38 cellular contexts compared by ENCODE assay signal in the genomic region with DNA sequence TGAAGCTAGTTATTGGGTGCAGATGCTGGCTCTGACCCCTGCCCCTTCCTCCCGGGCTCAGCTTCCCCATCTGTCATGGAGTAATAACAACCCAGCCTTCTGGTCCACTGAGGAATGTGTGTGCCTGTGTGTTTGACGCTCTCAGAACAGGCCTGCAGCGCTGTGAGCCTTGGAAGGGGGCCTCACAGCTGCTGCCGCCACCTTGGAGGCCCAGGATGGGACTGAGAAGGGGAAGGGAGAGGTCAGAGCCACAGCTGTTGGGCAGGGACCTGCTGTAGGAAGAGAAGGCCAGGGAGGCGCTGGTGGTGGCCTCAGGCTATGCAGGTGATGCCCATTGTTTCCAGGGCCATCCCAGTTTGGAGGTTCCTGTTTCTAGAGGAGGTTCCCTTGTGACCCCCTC. TPM values are rescaled to one million over a fixed set of nuclear protein-coding genes. Genes with fewer than 3 reads are reported as not detected.
"Had no signal": no experiment of that assay in that cellular context is flagged by ENCODE, and none has a peak within 500 bp of the region (broad histone marks: within the 10 kb centered on the region; RNA-seq: fewer than 3 reads in every experiment).

No MANE protein-coding gene starts in this region.

- H3K27ac ChIP-seq: ascending aorta, cardiac muscle cell, colonic mucosa, heart left ventricle, tibial nerve had no signal

- H3K27ac Mint-ChIP-seq: activated CD4-positive, alpha-beta memory T cell treated with anti-CD3 and anti-CD28 coated beads for 36 hours; activated naive CD4-positive, alpha-beta T cell treated with anti-CD3 and anti-CD28 coated beads for 36 hours; activated naive CD8-positive, alpha-beta T cell treated with anti-CD3 and anti-CD28 coated beads, Interleukin-2, amount 10 ng/mL, durations not matched to agents 7 days and 5 days; activated T-helper 1 cell treated with anti-CD3 and anti-CD28 coated beads, Interleukin-12 subunit alpha, Interleukin-12 subunit beta, Interleukin-2, Interleukin-4 antibody, amounts not matched to agents 30 ng/mL and 10 ng/mL and 1 ng/mL, durations not matched to agents 14 hours and 24 hours and 36 hours; immature natural killer cell; mesothelial cell of epicardium had no signal

- H3K4me2 ChIP-seq: smooth muscle cell had no signal

- ATAC-seq: heart left ventricle; naive thymus-derived CD8-positive, alpha-beta T cell; sciatic nerve had no signal

- H3K4me3 ChIP-seq: ascending aorta, cardiac muscle cell, colonic mucosa, heart left ventricle, smooth muscle cell, tibial nerve had no signal

- H3K27me3 ChIP-seq: ascending aorta, cardiac muscle cell, colonic mucosa, heart left ventricle, tibial nerve had no signal

- H3K4me1 Mint-ChIP-seq: brain, immature natural killer cell, mesothelial cell of epicardium, neural crest cell had no signal

- H3K4me1 ChIP-seq: ascending aorta, colonic mucosa had no signal

- DNase-seq: activated CD4-positive, alpha-beta memory T cell treated with anti-CD3 and anti-CD28 coated beads for 36 hours; activated CD4-positive, alpha-beta T cell treated with anti-CD3 and anti-CD28 coated beads for 48 hours; activated CD4-positive, CD25-positive, alpha-beta regulatory T cell; activated CD8-positive, alpha-beta memory T cell treated with anti-CD3 and anti-CD28 coated beads, Interleukin-2, amount 50 U/mL, for 4 hours; activated effector memory CD4-positive, alpha-beta T cell treated with anti-CD3 and anti-CD28 coated beads, Interleukin-2, amount 50 U/mL, for 16 hours; activated naive CD4-positive, alpha-beta T cell treated with anti-CD3 and anti-CD28 coated beads for 36 hours; activated naive CD8-positive, alpha-beta T cell treated with anti-CD3 and anti-CD28 coated beads, Interleukin-2, amount 10 ng/mL, durations not matched to agents 7 days and 5 days; activated T-cell treated with anti-CD3 and anti-CD28 coated beads, Interleukin-2, amount 50 U/mL, for 1 hour; cerebellar nuclear complex; colonic mucosa; effector memory CD4-positive, alpha-beta T cell; heart left ventricle; hypothalamus; immature natural killer cell; naive thymus-derived CD8-positive, alpha-beta T cell; posterior cingulate gyrus; stimulated activated CD4-positive, alpha-beta T cell treated with anti-CD3 and anti-CD28 coated beads, Interleukin-15, amount 100 ng/mL, for 24 hours; stimulated activated CD4-positive, alpha-beta T cell treated with anti-CD3 and anti-CD28 coated beads, Interleukin-2, amount 100 ng/mL, for 24 hours; stimulated activated naive CD4-positive, alpha-beta T cell had no signal

- H3K9me3 ChIP-seq: ascending aorta, colonic mucosa, heart left ventricle, tibial nerve had no signal

- H3K9me3 Mint-ChIP-seq: activated CD4-positive, alpha-beta memory T cell treated with anti-CD3 and anti-CD28 coated beads for 36 hours; activated naive CD4-positive, alpha-beta T cell treated with anti-CD3 and anti-CD28 coated beads for 36 hours; activated naive CD8-positive, alpha-beta T cell treated with anti-CD3 and anti-CD28 coated beads, Interleukin-2, amount 10 ng/mL, durations not matched to agents 7 days and 5 days; activated T-helper 1 cell treated with anti-CD3 and anti-CD28 coated beads, Interleukin-12 subunit alpha, Interleukin-12 subunit beta, Interleukin-2, Interleukin-4 antibody, amounts not matched to agents 30 ng/mL and 10 ng/mL and 1 ng/mL, durations not matched to agents 14 hours and 24 hours and 36 hours; brain; immature natural killer cell; mesothelial cell of epicardium; naive thymus-derived CD8-positive, alpha-beta T cell; neural crest cell had no signal

- H3K4me3 Mint-ChIP-seq: activated CD4-positive, alpha-beta memory T cell treated with anti-CD3 and anti-CD28 coated beads for 36 hours; activated naive CD4-positive, alpha-beta T cell treated with anti-CD3 and anti-CD28 coated beads for 36 hours; activated naive CD8-positive, alpha-beta T cell treated with anti-CD3 and anti-CD28 coated beads, Interleukin-2, amount 10 ng/mL, durations not matched to agents 7 days and 5 days; activated T-helper 1 cell treated with anti-CD3 and anti-CD28 coated beads, Interleukin-12 subunit alpha, Interleukin-12 subunit beta, Interleukin-2, Interleukin-4 antibody, amounts not matched to agents 30 ng/mL and 10 ng/mL and 1 ng/mL, durations not matched to agents 14 hours and 24 hours and 36 hours; brain; immature natural killer cell; mesothelial cell of epicardium; naive thymus-derived CD8-positive, alpha-beta T cell; neural crest cell had no signal

RNA-seq across cellular contexts. Expression of a gene that starts 17.6 kb away (rescaled TPM):
- total RNA-seq: activated CD4-positive, alpha-beta memory T cell treated with anti-CD3 and anti-CD28 coated beads for 36 hours; activated naive CD4-positive, alpha-beta T cell treated with anti-CD3 and anti-CD28 coated beads for 36 hours; activated naive CD8-positive, alpha-beta T cell treated with anti-CD3 and anti-CD28 coated beads, Interleukin-2, amount 10 ng/mL, durations not matched to agents 7 days and 5 days; activated T-helper 1 cell treated with anti-CD3 and anti-CD28 coated beads, Interleukin-12 subunit alpha, Interleukin-12 subunit beta, Interleukin-2, Interleukin-4 antibody, amounts not matched to agents 30 ng/mL and 10 ng/mL and 1 ng/mL, durations not matched to agents 14 hours and 24 hours and 36 hours; ascending aorta; cardiac muscle cell; colonic mucosa; dermis microvascular lymphatic vessel endothelial cell; endothelial cell of umbilical vein; fibroblast of lung; fibroblast of villous mesenchyme; heart left ventricle; kidney epithelial cell; lower leg skin; mesothelial cell of epicardium; naive thymus-derived CD8-positive, alpha-beta T cell; neural crest cell; omental fat pad; sciatic nerve; smooth muscle cell; T-helper 1 cell treated with Interleukin-12 subunit alpha and Interleukin-12 subunit beta and Interleukin-4 antibody, amounts not matched to agents 30 ng/mL and 1 ng/mL, for 36 hours; temporal lobe; tibial nerve; urinary bladder had no signal
- polyA plus RNA-seq: endothelial cell of umbilical vein, fibroblast of lung had no signal

RNA-seq across cellular contexts. Expression of a gene that starts 47.8 kb away (rescaled TPM):
- total RNA-seq: naive thymus-derived CD8-positive, alpha-beta T cell had no signal
